ENCODE assay signal across 34 cellular contexts in the genomic region with DNA sequence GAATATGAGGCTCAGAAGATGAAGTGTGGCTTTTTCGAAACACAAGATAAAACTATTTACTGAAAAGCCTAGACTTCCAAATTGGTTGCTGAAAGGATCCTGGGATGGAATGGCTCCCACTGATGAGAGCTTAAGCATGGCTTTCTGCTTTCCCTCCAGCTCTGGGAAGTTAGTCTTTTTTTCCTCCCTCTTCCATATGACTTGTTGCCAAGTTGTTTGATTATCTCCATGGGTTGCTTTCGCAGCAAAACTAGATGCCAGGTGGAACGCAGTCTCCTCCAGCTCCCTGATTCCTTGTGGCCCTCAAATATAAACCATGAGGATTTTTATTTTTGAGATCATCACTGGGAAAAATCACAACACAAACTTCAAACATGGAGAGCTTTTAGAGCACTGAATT.
"Had no signal": no experiment of that assay in that cellular context is flagged by ENCODE, and none has a peak within 500 bp of the region (broad histone marks: within the 10 kb centered on the region; RNA-seq: fewer than 3 reads in every experiment).

No MANE protein-coding gene starts in this region.

- H3K4me3 ChIP-seq: MG63 had no signal

- H3K9me3 ChIP-seq: MG63 had no signal

- DNase-seq: Karpas-422, Kasumi-1, MG63, MM.1S, MV-4-11, NCI-H1048, NCI-H1092, NCI-H1092 treated with DMSO at 0.1 percent for 48 hours, NCI-H1105, NCI-H1105 treated with DMSO at 0.1 percent for 48 hours, NCI-H1417, NCI-H1417 treated with DMSO at 0.1 percent for 48 hours, NCI-H1436, NCI-H1436 treated with DMSO at 0.1 percent for 48 hours, NCI-H146, NCI-H1694, NCI-H1694 treated with DMSO at 0.1 percent for 48 hours, NCI-H187, NCI-H187 treated with DMSO at 0.1 percent for 48 hours, NCI-H1930, NCI-H2029, NCI-H2029 treated with DMSO at 0.1 percent for 48 hours, NCI-H2081, NCI-H2081 treated with DMSO at 0.1 percent for 48 hours, NCI-H2107, NCI-H2171, NCI-H2171 treated with DMSO at 0.1 percent for 48 hours, NCI-H2227 treated with DMSO at 0.1 percent for 48 hours, NCI-H226, NCI-H345, NCI-H446, NCI-H446 treated with DMSO at 0.1 percent for 48 hours, NCI-H510A, NCI-H510A treated with DMSO at 0.1 percent for 48 hours had no signal

- H3K36me3 ChIP-seq: MG63 had no signal

- H3K27me3 ChIP-seq: MG63 had no signal
